In genomic region chr1:147341246-147341645, GRCh38 we compare ENCODE assay signal across 29 cellular contexts.
"Had no signal": no experiment of that assay in that cellular context is flagged by ENCODE, and none has a peak within 500 bp of the region (broad histone marks: within the 10 kb centered on the region; RNA-seq: fewer than 3 reads in every experiment).

No MANE protein-coding gene starts in this region.

- H3K9me3 Mint-ChIP-seq: activated CD4-positive, alpha-beta memory T cell treated with anti-CD3 and anti-CD28 coated beads for 36 hours; activated T-cell treated with anti-CD3 and anti-CD28 coated beads, Interleukin-2, amount 50 U/mL, for 4 hours had no signal

- H3K27me3 ChIP-seq: breast epithelium, cardiac muscle cell, colonic mucosa, gastrocnemius medialis had no signal

- DNase-seq: activated CD4-positive, alpha-beta memory T cell treated with anti-CD3 and anti-CD28 coated beads for 36 hours; activated CD4-positive, alpha-beta T cell treated with anti-CD3 and anti-CD28 coated beads for 36 hours; activated CD4-positive, alpha-beta T cell treated with anti-CD3 and anti-CD28 coated beads, Interleukin-2, amount 10 ng/mL, durations not matched to agents 24 days and 14 days; activated CD4-positive, CD25-positive, alpha-beta regulatory T cell; activated CD4-positive, CD25-positive, alpha-beta regulatory T cell treated with anti-CD3 and anti-CD28 coated beads, Interleukin-2, amount 50 U/mL, for 72 hours; activated CD8-positive, alpha-beta memory T cell treated with anti-CD3 and anti-CD28 coated beads, Interleukin-2, amount 50 U/mL, for 48 hours; activated effector memory CD4-positive, alpha-beta T cell treated with Interleukin-2 at 50 U/mL for 16 hours; activated gamma-delta T cell treated with Interleukin-2 at 50 U/mL for 16 hours; activated naive CD4-positive, alpha-beta T cell treated with anti-CD3 and anti-CD28 coated beads, Interleukin-2, amount 50 U/mL, for 16 hours; activated naive CD4-positive, alpha-beta T cell treated with Interleukin-2 at 50 U/mL for 16 hours; activated T-cell treated with anti-CD3 and anti-CD28 coated beads for 4 hours; activated T-cell treated with anti-CD3 and anti-CD28 coated beads, Interleukin-2, amount 50 U/mL, for 4 hours; amygdala; aorta; central memory CD4-positive, alpha-beta T cell; cerebellar nuclear complex; colonic mucosa; effector CD8-positive, alpha-beta T cell; foreskin fibroblast; gastrocnemius medialis; heart right ventricle; T-helper 2 cell had no signal

- H3K4me3 ChIP-seq: breast epithelium, cardiac muscle cell, colonic mucosa, gastrocnemius medialis, heart right ventricle had no signal

- H3K27ac ChIP-seq: breast epithelium, cardiac muscle cell, colonic mucosa, gastrocnemius medialis, heart right ventricle had no signal

- H3K4me3 Mint-ChIP-seq: activated CD4-positive, alpha-beta memory T cell treated with anti-CD3 and anti-CD28 coated beads for 36 hours; activated CD4-positive, alpha-beta T cell treated with anti-CD3 and anti-CD28 coated beads for 36 hours; activated CD4-positive, alpha-beta T cell treated with anti-CD3 and anti-CD28 coated beads, Interleukin-2, amount 10 ng/mL, durations not matched to agents 24 days and 14 days; activated naive CD8-positive, alpha-beta T cell; activated T-cell treated with anti-CD3 and anti-CD28 coated beads, Interleukin-2, amount 50 U/mL, for 4 hours; activated T-helper 17 cell treated with anti-CD3 and anti-CD28 coated beads, Interleukin-2, amount 50 U/mL, for 72 hours; brain had no signal

- H3K4me1 ChIP-seq: breast epithelium, colonic mucosa, gastrocnemius medialis, heart right ventricle had no signal

- H3K4me1 Mint-ChIP-seq: activated CD4-positive, alpha-beta T cell treated with anti-CD3 and anti-CD28 coated beads for 36 hours; activated CD4-positive, alpha-beta T cell treated with anti-CD3 and anti-CD28 coated beads, Interleukin-2, amount 10 ng/mL, durations not matched to agents 24 days and 14 days; activated T-helper 17 cell treated with anti-CD3 and anti-CD28 coated beads, Interleukin-2, amount 50 U/mL, for 72 hours had no signal

- H3K36me3 Mint-ChIP-seq: activated CD4-positive, alpha-beta memory T cell treated with anti-CD3 and anti-CD28 coated beads for 36 hours; activated naive CD8-positive, alpha-beta T cell; brain had no signal

- H3K27me3 Mint-ChIP-seq: brain had no signal

- H3K27ac Mint-ChIP-seq: activated CD4-positive, alpha-beta memory T cell treated with anti-CD3 and anti-CD28 coated beads for 36 hours; activated CD4-positive, alpha-beta T cell treated with anti-CD3 and anti-CD28 coated beads for 36 hours; activated CD4-positive, alpha-beta T cell treated with anti-CD3 and anti-CD28 coated beads, Interleukin-2, amount 10 ng/mL, durations not matched to agents 24 days and 14 days; activated naive CD8-positive, alpha-beta T cell; activated T-helper 17 cell treated with anti-CD3 and anti-CD28 coated beads, Interleukin-2, amount 50 U/mL, for 72 hours; brain had no signal

- H3K36me3 ChIP-seq: breast epithelium, cardiac muscle cell, colonic mucosa, gastrocnemius medialis, heart right ventricle had no signal

- FAIRE-seq: endometrium, endothelial cell of umbilical vein had no signal

- H3K9me3 ChIP-seq: breast epithelium, colonic mucosa, gastrocnemius medialis, heart right ventricle had no signal
